28 cellular contexts compared by ENCODE assay signal in genomic region chr14:71136386-71137060, GRCh38.
"Had no signal": no experiment of that assay in that cellular context is flagged by ENCODE, and none has a peak within 500 bp of the region (broad histone marks: within the 10 kb centered on the region; RNA-seq: fewer than 3 reads in every experiment).

No MANE protein-coding gene starts in this region.

- H3K27ac Mint-ChIP-seq: activated B cell treated with CpG ODN at 0.5 μM for 24 hours; activated naive CD8-positive, alpha-beta T cell; activated T-cell treated with anti-CD3 and anti-CD28 coated beads, Interleukin-2, amount 50 U/mL, for 72 hours; effector memory CD8-positive, alpha-beta T cell; naive thymus-derived CD4-positive, alpha-beta T cell had no signal

- H3K4me3 Mint-ChIP-seq: activated B cell treated with CpG ODN at 0.5 μM for 24 hours; activated naive CD8-positive, alpha-beta T cell; activated T-cell treated with anti-CD3 and anti-CD28 coated beads, Interleukin-2, amount 50 U/mL, for 72 hours; effector memory CD8-positive, alpha-beta T cell; immature natural killer cell; naive thymus-derived CD4-positive, alpha-beta T cell; neural crest cell had no signal

- H3K9me3 ChIP-seq: body of pancreas, colonic mucosa, psoas muscle, testis, transverse colon had no signal

- H3K27ac ChIP-seq: body of pancreas, colonic mucosa, parathyroid adenoma, psoas muscle, testis, transverse colon had no signal

- ATAC-seq: activated T-cell treated with anti-CD3 and anti-CD28 coated beads, Interleukin-2, amount 50 U/mL, for 72 hours; body of pancreas; effector memory CD8-positive, alpha-beta T cell; naive thymus-derived CD4-positive, alpha-beta T cell; psoas muscle had no signal

- H3K27me3 Mint-ChIP-seq: activated B cell treated with CpG ODN at 0.5 μM for 24 hours; activated naive CD8-positive, alpha-beta T cell had no signal

- H3K4me1 Mint-ChIP-seq: neural crest cell had no signal

- H3K36me3 ChIP-seq: colonic mucosa, transverse colon had no signal

- H3K36me3 Mint-ChIP-seq: activated naive CD8-positive, alpha-beta T cell; immature natural killer cell had no signal

- H3K4me2 ChIP-seq: smooth muscle cell had no signal

- H3K4me3 ChIP-seq: body of pancreas, colonic mucosa, psoas muscle, smooth muscle cell, testis, transverse colon had no signal

- DNase-seq: activated B cell treated with CpG ODN at 0.5 μM for 24 hours; activated CD4-positive, alpha-beta T cell treated with anti-CD3 and anti-CD28 coated beads, Interleukin-2, amount 50 U/mL, for 4 hours; activated effector memory CD4-positive, alpha-beta T cell treated with Interleukin-2 at 50 U/mL for 16 hours; activated naive CD4-positive, alpha-beta T cell treated with Interleukin-2 at 50 U/mL for 16 hours; activated T-cell treated with anti-CD3 and anti-CD28 coated beads for 4 hours; activated T-cell treated with anti-CD3 and anti-CD28 coated beads, Interleukin-2, amount 50 U/mL, for 72 hours; anterior cingulate cortex; body of pancreas; colonic mucosa; effector memory CD8-positive, alpha-beta T cell; foreskin fibroblast; head of caudate nucleus; hypothalamus; immature natural killer cell; kidney; left colon; midbrain; naive thymus-derived CD4-positive, alpha-beta T cell; nucleus accumbens; psoas muscle; stimulated activated CD4-positive, alpha-beta T cell treated with anti-CD3 and anti-CD28 coated beads, Interleukin-1b, Interleukin-23, amount 100 ng/mL, for 48 hours; stimulated activated naive CD4-positive, alpha-beta T cell treated with Interleukin-2 at 50 U/mL for 16 hours; transverse colon had no signal

- H3K9me3 Mint-ChIP-seq: activated B cell treated with CpG ODN at 0.5 μM for 24 hours; effector memory CD8-positive, alpha-beta T cell; immature natural killer cell; naive thymus-derived CD4-positive, alpha-beta T cell had no signal

- H3K4me1 ChIP-seq: body of pancreas, colonic mucosa, parathyroid adenoma, psoas muscle, testis had no signal

- H2AFZ ChIP-seq: parathyroid adenoma had no signal

- H3K27me3 ChIP-seq: body of pancreas, colonic mucosa, testis, transverse colon had no signal

- H3K79me2 ChIP-seq: parathyroid adenoma had no signal

- H3K9ac ChIP-seq: parathyroid adenoma had no signal
